1 cellular context compared by ENCODE assay signal in the genomic region with DNA sequence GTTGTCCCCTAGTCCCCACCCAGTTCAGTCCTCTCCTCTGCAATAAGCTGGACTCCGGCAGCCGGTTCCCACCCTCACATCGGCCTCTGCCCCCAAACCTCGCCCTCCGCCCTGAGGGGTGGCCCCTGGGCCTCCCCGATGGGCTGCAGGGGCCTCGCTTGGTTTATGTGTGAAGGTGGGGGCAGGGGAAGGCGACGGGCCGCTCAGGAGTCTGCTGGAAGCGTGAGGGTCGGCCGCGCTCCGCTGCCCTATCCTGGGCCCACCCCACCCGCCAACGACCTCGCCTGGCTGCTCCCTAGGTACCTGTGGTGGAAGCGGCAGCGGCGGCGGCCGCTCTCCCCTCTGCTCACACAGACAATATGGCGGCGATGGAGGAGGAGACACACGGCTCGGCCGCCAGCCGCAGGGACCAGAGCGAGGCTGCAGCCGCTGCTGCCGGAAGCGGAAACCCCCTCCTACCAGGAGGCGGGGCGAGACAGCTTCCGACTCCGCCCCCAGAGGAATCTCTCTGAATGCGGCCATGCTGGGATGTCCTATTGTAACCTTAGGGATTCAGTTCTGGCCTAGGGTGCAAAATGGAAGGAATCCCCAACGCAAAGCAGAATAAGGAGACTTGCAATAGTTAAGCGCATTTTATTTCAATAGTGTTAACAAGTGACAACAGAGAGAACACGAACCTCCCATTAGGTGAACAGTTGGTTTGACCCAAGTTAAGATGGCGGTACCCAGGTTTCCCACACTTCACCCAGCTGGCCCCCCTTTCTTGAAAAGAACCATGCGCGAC.
TF ChIP-seq lines count a peak whose summit lies in the region.

A gene (minus strand): TSS at position 422 of the 784 bp plus-strand sequence. CDS start 35,239 bp downstream, outside the sequence.

TF ChIP-seq in HepG2, 621 proteins besides CTCF, POLR2A, EP300 and RAD21 (continued from another document and continues in another):
- TF ChIP-seq, protein P1, sequence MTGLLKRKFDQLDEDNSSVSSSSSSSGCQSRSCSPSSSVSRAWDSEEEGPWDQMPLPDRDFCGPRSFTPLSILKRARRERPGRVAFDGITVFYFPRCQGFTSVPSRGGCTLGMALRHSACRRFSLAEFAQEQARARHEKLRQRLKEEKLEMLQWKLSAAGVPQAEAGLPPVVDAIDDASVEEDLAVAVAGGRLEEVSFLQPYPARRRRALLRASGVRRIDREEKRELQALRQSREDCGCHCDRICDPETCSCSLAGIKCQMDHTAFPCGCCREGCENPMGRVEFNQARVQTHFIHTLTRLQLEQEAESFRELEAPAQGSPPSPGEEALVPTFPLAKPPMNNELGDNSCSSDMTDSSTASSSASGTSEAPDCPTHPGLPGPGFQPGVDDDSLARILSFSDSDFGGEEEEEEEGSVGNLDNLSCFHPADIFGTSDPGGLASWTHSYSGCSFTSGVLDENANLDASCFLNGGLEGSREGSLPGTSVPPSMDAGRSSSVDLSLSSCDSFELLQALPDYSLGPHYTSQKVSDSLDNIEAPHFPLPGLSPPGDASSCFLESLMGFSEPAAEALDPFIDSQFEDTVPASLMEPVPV (CRISPR knock-in tag; IDR thresholded peaks at IDR 0.05) = peak; percentile 91
- TF ChIP-seq CHD4 (IDR thresholded peaks at IDR 0.05; ENCODE audit: borderline replicate concordance, low read length) = peak; percentile 64; the same call in 1 of the 2 replicates
- TF ChIP-seq HIVEP1 (CRISPR knock-in tag; IDR thresholded peaks at IDR 0.05) = peak; percentile 85
- TF ChIP-seq, protein P2, sequence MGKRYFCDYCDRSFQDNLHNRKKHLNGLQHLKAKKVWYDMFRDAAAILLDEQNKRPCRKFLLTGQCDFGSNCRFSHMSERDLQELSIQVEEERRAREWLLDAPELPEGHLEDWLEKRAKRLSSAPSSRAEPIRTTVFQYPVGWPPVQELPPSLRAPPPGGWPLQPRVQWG (CRISPR knock-in tag; IDR thresholded peaks at IDR 0.05; ENCODE audit: borderline replicate concordance, low read depth) = no peak
- TF ChIP-seq ZNF124 (CRISPR knock-in tag; IDR thresholded peaks at IDR 0.05) = no peak; the same call in 1 of the 2 replicates
- TF ChIP-seq MED8 (CRISPR knock-in tag; IDR thresholded peaks at IDR 0.05; ENCODE audit: insufficient replicate concordance) = peak; percentile 57
- peak; percentile 87; the same call in 1 of the 2 replicates for TF ChIP-seq SPEN (CRISPR knock-in tag; IDR thresholded peaks at IDR 0.05; ENCODE audit: low read depth)
- TF ChIP-seq ZNF382 (CRISPR knock-in tag; IDR thresholded peaks at IDR 0.05; ENCODE audit: borderline replicate concordance) = no peak
- TF ChIP-seq MLLT10 (CRISPR knock-in tag; IDR thresholded peaks at IDR 0.05) = no peak
- peak; percentile 93; the same call in 1 of the 2 replicates for TF ChIP-seq ZNF546 (CRISPR knock-in tag; conservative IDR thresholded peaks at IDR 0.05)
- TF ChIP-seq ZNF432 (CRISPR knock-in tag; IDR thresholded peaks at IDR 0.05; ENCODE audit: borderline replicate concordance) = no peak
- peak; percentile 66; the same call in 1 of the 2 replicates for TF ChIP-seq ZC3H13 (CRISPR knock-in tag; IDR thresholded peaks at IDR 0.05)
- peak; percentile 86 for TF ChIP-seq ZNF501 (CRISPR knock-in tag; IDR thresholded peaks at IDR 0.05)
- TF ChIP-seq, protein P3, sequence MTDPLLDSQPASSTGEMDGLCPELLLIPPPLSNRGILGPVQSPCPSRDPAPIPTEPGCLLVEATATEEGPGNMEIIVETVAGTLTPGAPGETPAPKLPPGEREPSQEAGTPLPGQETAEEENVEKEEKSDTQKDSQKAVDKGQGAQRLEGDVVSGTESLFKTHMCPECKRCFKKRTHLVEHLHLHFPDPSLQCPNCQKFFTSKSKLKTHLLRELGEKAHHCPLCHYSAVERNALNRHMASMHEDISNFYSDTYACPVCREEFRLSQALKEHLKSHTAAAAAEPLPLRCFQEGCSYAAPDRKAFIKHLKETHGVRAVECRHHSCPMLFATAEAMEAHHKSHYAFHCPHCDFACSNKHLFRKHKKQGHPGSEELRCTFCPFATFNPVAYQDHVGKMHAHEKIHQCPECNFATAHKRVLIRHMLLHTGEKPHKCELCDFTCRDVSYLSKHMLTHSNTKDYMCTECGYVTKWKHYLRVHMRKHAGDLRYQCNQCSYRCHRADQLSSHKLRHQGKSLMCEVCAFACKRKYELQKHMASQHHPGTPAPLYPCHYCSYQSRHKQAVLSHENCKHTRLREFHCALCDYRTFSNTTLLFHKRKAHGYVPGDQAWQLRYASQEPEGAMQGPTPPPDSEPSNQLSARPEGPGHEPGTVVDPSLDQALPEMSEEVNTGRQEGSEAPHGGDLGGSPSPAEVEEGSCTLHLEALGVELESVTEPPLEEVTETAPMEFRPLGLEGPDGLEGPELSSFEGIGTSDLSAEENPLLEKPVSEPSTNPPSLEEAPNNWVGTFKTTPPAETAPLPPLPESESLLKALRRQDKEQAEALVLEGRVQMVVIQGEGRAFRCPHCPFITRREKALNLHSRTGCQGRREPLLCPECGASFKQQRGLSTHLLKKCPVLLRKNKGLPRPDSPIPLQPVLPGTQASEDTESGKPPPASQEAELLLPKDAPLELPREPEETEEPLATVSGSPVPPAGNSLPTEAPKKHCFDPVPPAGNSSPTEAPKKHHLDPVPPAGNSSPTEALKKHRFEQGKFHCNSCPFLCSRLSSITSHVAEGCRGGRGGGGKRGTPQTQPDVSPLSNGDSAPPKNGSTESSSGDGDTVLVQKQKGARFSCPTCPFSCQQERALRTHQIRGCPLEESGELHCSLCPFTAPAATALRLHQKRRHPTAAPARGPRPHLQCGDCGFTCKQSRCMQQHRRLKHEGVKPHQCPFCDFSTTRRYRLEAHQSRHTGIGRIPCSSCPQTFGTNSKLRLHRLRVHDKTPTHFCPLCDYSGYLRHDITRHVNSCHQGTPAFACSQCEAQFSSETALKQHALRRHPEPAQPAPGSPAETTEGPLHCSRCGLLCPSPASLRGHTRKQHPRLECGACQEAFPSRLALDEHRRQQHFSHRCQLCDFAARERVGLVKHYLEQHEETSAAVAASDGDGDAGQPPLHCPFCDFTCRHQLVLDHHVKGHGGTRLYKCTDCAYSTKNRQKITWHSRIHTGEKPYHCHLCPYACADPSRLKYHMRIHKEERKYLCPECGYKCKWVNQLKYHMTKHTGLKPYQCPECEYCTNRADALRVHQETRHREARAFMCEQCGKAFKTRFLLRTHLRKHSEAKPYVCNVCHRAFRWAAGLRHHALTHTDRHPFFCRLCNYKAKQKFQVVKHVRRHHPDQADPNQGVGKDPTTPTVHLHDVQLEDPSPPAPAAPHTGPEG (CRISPR knock-in tag; IDR thresholded peaks at IDR 0.05) = peak; percentile 37
- TF ChIP-seq BORCS8-MEF2B (CRISPR knock-in tag; IDR thresholded peaks at IDR 0.05) = peak; percentile 96
- TF ChIP-seq ZNF121 (CRISPR knock-in tag; IDR thresholded peaks at IDR 0.05) = 0 out of 2 replicates have a peak, but pooled peaks have one; percentile 53
- TF ChIP-seq ZEB1 (IDR thresholded peaks at IDR 0.05; ENCODE audit: insufficient replicate concordance, low read depth) = no peak
- TF ChIP-seq, protein P4, sequence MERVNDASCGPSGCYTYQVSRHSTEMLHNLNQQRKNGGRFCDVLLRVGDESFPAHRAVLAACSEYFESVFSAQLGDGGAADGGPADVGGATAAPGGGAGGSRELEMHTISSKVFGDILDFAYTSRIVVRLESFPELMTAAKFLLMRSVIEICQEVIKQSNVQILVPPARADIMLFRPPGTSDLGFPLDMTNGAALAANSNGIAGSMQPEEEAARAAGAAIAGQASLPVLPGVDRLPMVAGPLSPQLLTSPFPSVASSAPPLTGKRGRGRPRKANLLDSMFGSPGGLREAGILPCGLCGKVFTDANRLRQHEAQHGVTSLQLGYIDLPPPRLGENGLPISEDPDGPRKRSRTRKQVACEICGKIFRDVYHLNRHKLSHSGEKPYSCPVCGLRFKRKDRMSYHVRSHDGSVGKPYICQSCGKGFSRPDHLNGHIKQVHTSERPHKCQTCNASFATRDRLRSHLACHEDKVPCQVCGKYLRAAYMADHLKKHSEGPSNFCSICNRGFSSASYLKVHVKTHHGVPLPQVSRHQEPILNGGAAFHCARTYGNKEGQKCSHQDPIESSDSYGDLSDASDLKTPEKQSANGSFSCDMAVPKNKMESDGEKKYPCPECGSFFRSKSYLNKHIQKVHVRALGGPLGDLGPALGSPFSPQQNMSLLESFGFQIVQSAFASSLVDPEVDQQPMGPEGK (CRISPR knock-in tag; IDR thresholded peaks at IDR 0.05) = peak; percentile 61
- peak; percentile 71; the same call in 1 of the 2 replicates for TF ChIP-seq SP2 (CRISPR knock-in tag; IDR thresholded peaks at IDR 0.05)
- TF ChIP-seq SNRNP70 (IDR thresholded peaks at IDR 0.05; ENCODE audit: low read depth, low read length) = no peak
- TF ChIP-seq, protein P5, sequence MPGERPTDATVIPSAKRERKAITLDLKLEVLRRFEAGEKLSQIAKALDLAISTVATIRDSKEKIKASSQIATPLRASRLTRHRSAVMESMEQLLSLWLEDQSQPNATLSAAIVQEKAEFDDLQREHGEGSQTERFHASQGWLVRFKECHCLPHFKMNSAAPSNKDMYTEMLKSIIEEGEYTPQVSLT (CRISPR knock-in tag; IDR thresholded peaks at IDR 0.05; ENCODE audit: borderline replicate concordance, low read depth) = no peak; the same call in 1 of the 2 replicates
- TF ChIP-seq, protein P6, sequence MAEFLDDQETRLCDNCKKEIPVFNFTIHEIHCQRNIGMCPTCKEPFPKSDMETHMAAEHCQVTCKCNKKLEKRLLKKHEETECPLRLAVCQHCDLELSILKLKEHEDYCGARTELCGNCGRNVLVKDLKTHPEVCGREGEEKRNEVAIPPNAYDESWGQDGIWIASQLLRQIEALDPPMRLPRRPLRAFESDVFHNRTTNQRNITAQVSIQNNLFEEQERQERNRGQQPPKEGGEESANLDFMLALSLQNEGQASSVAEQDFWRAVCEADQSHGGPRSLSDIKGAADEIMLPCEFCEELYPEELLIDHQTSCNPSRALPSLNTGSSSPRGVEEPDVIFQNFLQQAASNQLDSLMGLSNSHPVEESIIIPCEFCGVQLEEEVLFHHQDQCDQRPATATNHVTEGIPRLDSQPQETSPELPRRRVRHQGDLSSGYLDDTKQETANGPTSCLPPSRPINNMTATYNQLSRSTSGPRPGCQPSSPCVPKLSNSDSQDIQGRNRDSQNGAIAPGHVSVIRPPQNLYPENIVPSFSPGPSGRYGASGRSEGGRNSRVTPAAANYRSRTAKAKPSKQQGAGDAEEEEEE (CRISPR knock-in tag; IDR thresholded peaks at IDR 0.05; ENCODE audit: borderline replicate concordance) = 0 out of 2 replicates have a peak, but pooled peaks have one; percentile 57
- peak; percentile 61; the same call in 1 of the 2 replicates for TF ChIP-seq ESRRA (CRISPR knock-in tag; IDR thresholded peaks at IDR 0.05; ENCODE audit: low read depth)
- peak; percentile 84; the same call in 1 of the 2 replicates for TF ChIP-seq EEA1 (CRISPR knock-in tag; IDR thresholded peaks at IDR 0.05; ENCODE audit: borderline replicate concordance)
- peak; percentile 73 for TF ChIP-seq DR1 (CRISPR knock-in tag; IDR thresholded peaks at IDR 0.05)
- TF ChIP-seq, protein P7, sequence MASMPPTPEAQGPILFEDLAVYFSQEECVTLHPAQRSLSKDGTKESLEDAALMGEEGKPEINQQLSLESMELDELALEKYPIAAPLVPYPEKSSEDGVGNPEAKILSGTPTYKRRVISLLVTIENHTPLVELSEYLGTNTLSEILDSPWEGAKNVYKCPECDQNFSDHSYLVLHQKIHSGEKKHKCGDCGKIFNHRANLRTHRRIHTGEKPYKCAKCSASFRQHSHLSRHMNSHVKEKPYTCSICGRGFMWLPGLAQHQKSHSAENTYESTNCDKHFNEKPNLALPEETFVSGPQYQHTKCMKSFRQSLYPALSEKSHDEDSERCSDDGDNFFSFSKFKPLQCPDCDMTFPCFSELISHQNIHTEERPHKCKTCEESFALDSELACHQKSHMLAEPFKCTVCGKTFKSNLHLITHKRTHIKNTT (CRISPR knock-in tag; IDR thresholded peaks at IDR 0.05) = no peak
- TF ChIP-seq HOXA5 (CRISPR knock-in tag; IDR thresholded peaks at IDR 0.05) = peak; percentile 77; the same call in 1 of the 2 replicates
- TF ChIP-seq SIN3B (IDR thresholded peaks at IDR 0.05; ENCODE audit: low read length) = no peak; the same call in 1 of the 2 replicates
- TF ChIP-seq ZNF768 (CRISPR knock-in tag; IDR thresholded peaks at IDR 0.05) = peak; percentile 84
- TF ChIP-seq ZNF720 (CRISPR knock-in tag; IDR thresholded peaks at IDR 0.05) = no peak; the same call in 1 of the 2 replicates
- TF ChIP-seq POGZ (CRISPR knock-in tag; IDR thresholded peaks at IDR 0.05) = peak; percentile 97
- TF ChIP-seq NFYC (CRISPR knock-in tag; IDR thresholded peaks at IDR 0.05) = no peak
- TF ChIP-seq, protein P8, sequence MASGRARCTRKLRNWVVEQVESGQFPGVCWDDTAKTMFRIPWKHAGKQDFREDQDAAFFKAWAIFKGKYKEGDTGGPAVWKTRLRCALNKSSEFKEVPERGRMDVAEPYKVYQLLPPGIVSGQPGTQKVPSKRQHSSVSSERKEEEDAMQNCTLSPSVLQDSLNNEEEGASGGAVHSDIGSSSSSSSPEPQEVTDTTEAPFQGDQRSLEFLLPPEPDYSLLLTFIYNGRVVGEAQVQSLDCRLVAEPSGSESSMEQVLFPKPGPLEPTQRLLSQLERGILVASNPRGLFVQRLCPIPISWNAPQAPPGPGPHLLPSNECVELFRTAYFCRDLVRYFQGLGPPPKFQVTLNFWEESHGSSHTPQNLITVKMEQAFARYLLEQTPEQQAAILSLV (CRISPR knock-in tag; IDR thresholded peaks at IDR 0.05; ENCODE audit: borderline replicate concordance) = peak; percentile 94; the same call in 1 of the 2 replicates
- peak; percentile 43; the same call in 1 of the 2 replicates for TF ChIP-seq ZNF782 (CRISPR knock-in tag; IDR thresholded peaks at IDR 0.05; ENCODE audit: borderline replicate concordance)
- TF ChIP-seq, protein P9, sequence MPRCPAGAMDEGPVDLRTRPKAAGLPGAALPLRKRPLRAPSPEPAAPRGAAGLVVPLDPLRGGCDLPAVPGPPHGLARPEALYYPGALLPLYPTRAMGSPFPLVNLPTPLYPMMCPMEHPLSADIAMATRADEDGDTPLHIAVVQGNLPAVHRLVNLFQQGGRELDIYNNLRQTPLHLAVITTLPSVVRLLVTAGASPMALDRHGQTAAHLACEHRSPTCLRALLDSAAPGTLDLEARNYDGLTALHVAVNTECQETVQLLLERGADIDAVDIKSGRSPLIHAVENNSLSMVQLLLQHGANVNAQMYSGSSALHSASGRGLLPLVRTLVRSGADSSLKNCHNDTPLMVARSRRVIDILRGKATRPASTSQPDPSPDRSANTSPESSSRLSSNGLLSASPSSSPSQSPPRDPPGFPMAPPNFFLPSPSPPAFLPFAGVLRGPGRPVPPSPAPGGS (CRISPR knock-in tag; IDR thresholded peaks at IDR 0.05) = 0 out of 2 replicates have a peak, but pooled peaks have one; percentile 20
- TF ChIP-seq ZNF781 (CRISPR knock-in tag; IDR thresholded peaks at IDR 0.05; ENCODE audit: borderline replicate concordance, not compliant biosample characterization) = peak; percentile 79
- TF ChIP-seq NFE2L1 (CRISPR knock-in tag; IDR thresholded peaks at IDR 0.05; ENCODE audit: borderline replicate concordance) = 0 out of 2 replicates have a peak, but pooled peaks have one; percentile 67
- peak; percentile 24; the same call in 1 of the 2 replicates for TF ChIP-seq SATB2 (CRISPR knock-in tag; IDR thresholded peaks at IDR 0.05)
- TF ChIP-seq ZNF441 (CRISPR knock-in tag; IDR thresholded peaks at IDR 0.05; ENCODE audit: borderline replicate concordance) = peak; percentile 93
